ENCODE assay signal across 14 cellular contexts in the genomic region with DNA sequence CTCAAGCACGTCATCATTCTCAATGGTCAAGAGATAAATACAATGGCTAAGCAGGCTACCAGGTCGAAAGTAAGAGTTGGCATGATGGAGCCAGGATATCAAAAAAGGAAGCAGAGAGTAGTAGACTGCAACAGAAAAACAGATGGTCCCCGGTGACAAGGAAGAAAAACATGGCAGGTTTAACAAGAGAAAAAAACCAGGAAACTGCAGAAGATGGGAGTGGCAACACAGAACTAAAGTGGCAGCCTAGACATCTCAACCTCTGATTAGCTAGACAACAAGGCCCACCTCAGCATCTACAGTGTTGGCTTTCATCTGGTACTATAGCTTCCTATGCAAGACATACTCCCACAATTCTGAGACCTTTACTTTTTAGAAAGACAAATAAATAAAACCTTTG. TPM values are rescaled to one million over a fixed set of nuclear protein-coding genes. Genes with fewer than 3 reads are reported as not detected.
DNase-seq lines count a peak whose midpoint lies in the region; ATAC-seq, FAIRE-seq and TF ChIP-seq lines count a peak whose summit lies in the region.
"Had no signal": no experiment of that assay in that cellular context is flagged by ENCODE, and none has a peak within 500 bp of the region (broad histone marks: within the 10 kb centered on the region; RNA-seq: fewer than 3 reads in every experiment).

No MANE protein-coding gene starts in this region.

- H3K36me3 ChIP-seq in KMS-11 (ENCODE audit: insufficient read depth) (no peaks in the 10 kb centered on the region), astrocyte (ENCODE audit: insufficient read depth, low read length) (no peaks in the 10 kb centered on the region), trophoblast cell (ENCODE audit: control insufficient read depth in 1 of 2, insufficient read depth in 2 of 2, low read length in 2 of 2) (peaks cover 0 to under 1% of the 10 kb centered on the region in 2 experiments), breast epithelium (no peaks in the 10 kb centered on the region)

- no peak overlapping the region for H2BK120ac ChIP-seq in trophoblast cell (ENCODE audit: insufficient read depth, low read length, poor library complexity)

- no peaks in the 10 kb centered on the region for H3K9me3 Mint-ChIP-seq in T-helper 1 cell treated with Interleukin-12 subunit alpha and Interleukin-12 subunit beta and Interleukin-4 antibody, amounts not matched to agents 30 μg/mL and 1 μg/mL, for 36 hours
- H3K9me3 Mint-ChIP-seq in astrocyte (ENCODE audit: unreplicated experiment) = no peaks in the 10 kb centered on the region
- H3K9me3 Mint-ChIP-seq: activated CD4-positive, alpha-beta T cell treated with anti-CD3 and anti-CD28 coated beads, Interleukin-2, amount 10 ng/mL, durations not matched to agents 7 days and 5 days had no signal

- FAIRE-seq in astrocyte (lab: Jason Lieb, UNC) = no peak
- FAIRE-seq: A549 had no signal

- H3K4me1 ChIP-seq in KMS-11 (ENCODE audit: low read depth, poor library complexity, severe bottlenecking) = peaks cover 51% of the 10 kb centered on the region
- peaks cover 25% of the 10 kb centered on the region for H3K4me1 ChIP-seq in astrocyte (ENCODE audit: insufficient read depth, low read length)
- peaks cover 3 to 6% of the 10 kb centered on the region in 2 experiments for H3K4me1 ChIP-seq in trophoblast cell (ENCODE audit: control insufficient read depth in 1 of 2, insufficient read depth in 2 of 2, low read length in 2 of 2)
- H3K4me1 ChIP-seq in breast epithelium = peaks cover 0 to 6% of the 10 kb centered on the region in 2 donors

- no peaks in the 10 kb centered on the region for H3K27me3 ChIP-seq in KMS-11 (ENCODE audit: insufficient read depth, low read depth)
- H3K27me3 ChIP-seq in astrocyte (ENCODE audit: insufficient read depth, low read length) = no peaks in the 10 kb centered on the region
- no peaks in the 10 kb centered on the region for H3K27me3 ChIP-seq in trophoblast cell (ENCODE audit: insufficient read depth, low read length)
- H3K27me3 ChIP-seq in breast epithelium = no peaks in the 10 kb centered on the region

- ATAC-seq in GM19452 (IDR thresholded peaks at IDR 0.05; ENCODE audit: unreplicated experiment) = no peak
- ATAC-seq: A549, lower lobe of right lung had no signal

- no CpG with 5 or more reads among the region's 3 CpGs for WGBS in trophoblast cell (ENCODE audit: extremely low coverage, insufficient coverage, insufficient read length)

- H4K12ac ChIP-seq in trophoblast cell (ENCODE audit: low read depth, low read length) = no peak overlapping the region

- no peak overlapping the region for H2BK12ac ChIP-seq in trophoblast cell (ENCODE audit: low read length)

- no peak overlapping the region for H2AK5ac ChIP-seq in trophoblast cell (ENCODE audit: low read length)

- H3K79me2 ChIP-seq in KMS-11 (ENCODE audit: insufficient read depth, low read depth) (peaks cover 94% of the 10 kb centered on the region), astrocyte (ENCODE audit: insufficient read depth, low read length) (peaks cover 100% of the 10 kb centered on the region), trophoblast cell (ENCODE audit: control insufficient read depth, insufficient read depth, low read length, poor library complexity) (peaks cover 27% of the 10 kb centered on the region)

- no peak overlapping the region for H3K27ac Mint-ChIP-seq in T-helper 1 cell treated with Interleukin-12 subunit alpha and Interleukin-12 subunit beta and Interleukin-4 antibody, amounts not matched to agents 30 μg/mL and 1 μg/mL, for 36 hours
- no peak overlapping the region for H3K27ac Mint-ChIP-seq in astrocyte (ENCODE audit: unreplicated experiment)
- H3K27ac Mint-ChIP-seq: activated CD4-positive, alpha-beta T cell treated with anti-CD3 and anti-CD28 coated beads, Interleukin-2, amount 10 ng/mL, durations not matched to agents 7 days and 5 days had no signal

- H3K23ac ChIP-seq in trophoblast cell (ENCODE audit: low read length) = no peak overlapping the region

- H2BK5ac ChIP-seq in trophoblast cell (ENCODE audit: low read depth, low read length, poor library complexity) = no peak overlapping the region

- H3K9ac ChIP-seq in KMS-11 (no peak overlapping the region), astrocyte (ENCODE audit: low read length) (no peak overlapping the region), trophoblast cell (ENCODE audit: low read length) (no peak overlapping the region)

- no peak overlapping the region for H4K91ac ChIP-seq in trophoblast cell (ENCODE audit: low read depth, low read length)

- TF ChIP-seq CTCF in KMS-11 (conservative IDR thresholded peaks at IDR 0.05; ENCODE audit: low read depth, low read length) = no peak
- TF ChIP-seq CTCF in astrocyte (IDR thresholded peaks at IDR 0.05; ENCODE audit: insufficient read depth, low read depth, low read length) = no peak
- no peak for TF ChIP-seq CTCF in breast epithelium (IDR thresholded peaks at IDR 0.05)

- H3K79me1 ChIP-seq in trophoblast cell (ENCODE audit: low read length) = peaks cover 13% of the 10 kb centered on the region

- no peak for DNase-seq in T-helper 1 cell
- no peak for DNase-seq in astrocyte (ENCODE audit: low read depth)
- no peak for DNase-seq in trophoblast cell
- no peak for DNase-seq in breast epithelium (ENCODE audit: low spot score in 2 of 2)
- no peak for DNase-seq in C1 segment of cervical spinal cord (lab: John Stamatoyannopoulos, UW)
- DNase-seq: activated CD4-positive, alpha-beta T cell treated with anti-CD3 and anti-CD28 coated beads, Interleukin-2, amount 10 ng/mL, durations not matched to agents 7 days and 5 days; activated gamma-delta T cell treated with Interleukin-2 at 50 U/mL for 16 hours; DMS153; lower lobe of right lung; NCI-H1048 had no signal

- H3K36me3 Mint-ChIP-seq in T-helper 1 cell treated with Interleukin-12 subunit alpha and Interleukin-12 subunit beta and Interleukin-4 antibody, amounts not matched to agents 30 μg/mL and 1 μg/mL, for 36 hours (ENCODE audit: low read depth) = peaks cover 10% of the 10 kb centered on the region
- H3K36me3 Mint-ChIP-seq in astrocyte (ENCODE audit: low read depth, unreplicated experiment) = peaks cover 1% of the 10 kb centered on the region

- H3K4me1 Mint-ChIP-seq in T-helper 1 cell treated with Interleukin-12 subunit alpha and Interleukin-12 subunit beta and Interleukin-4 antibody, amounts not matched to agents 30 μg/mL and 1 μg/mL, for 36 hours (ENCODE audit: low read depth) = peaks cover 52% of the 10 kb centered on the region
- H3K4me1 Mint-ChIP-seq in astrocyte (ENCODE audit: low read depth, unreplicated experiment) = peaks cover 36% of the 10 kb centered on the region

- H3K4me2 ChIP-seq in KMS-11 = peak overlapping the region; percentile 8; the same call in 1 of the 2 replicates
- no peak overlapping the region for H3K4me2 ChIP-seq in astrocyte (ENCODE audit: low read length)
- H3K4me2 ChIP-seq in trophoblast cell (ENCODE audit: low read length) = no peak overlapping the region
- H3K4me2 ChIP-seq: A549 had no signal

- peak overlapping the region; percentile 97 for H3K4ac ChIP-seq in trophoblast cell (ENCODE audit: low read depth, low read length)

- no peak overlapping the region for H3K4me3 ChIP-seq in KMS-11 (IDR thresholded peaks at IDR 0.05; ENCODE audit: insufficient read depth, low read depth, low read length)
- no peak overlapping the region for H3K4me3 ChIP-seq in astrocyte (ENCODE audit: insufficient read depth, low read depth, low read length)
- H3K4me3 ChIP-seq in trophoblast cell (ENCODE audit: low read depth, low read length) = no peak overlapping the region
- no peak overlapping the region for H3K4me3 ChIP-seq in breast epithelium
- H3K4me3 ChIP-seq: A549, lower lobe of right lung had no signal

- no peaks in the 10 kb centered on the region for H3K9me3 ChIP-seq in astrocyte (ENCODE audit: insufficient read depth, low read depth, low read length)
- no peaks in the 10 kb centered on the region for H3K9me3 ChIP-seq in trophoblast cell (ENCODE audit: insufficient read depth, low read depth, low read length)
- no peaks in the 10 kb centered on the region for H3K9me3 ChIP-seq in breast epithelium
- H3K9me3 ChIP-seq: A549, lower lobe of right lung had no signal

- H2AFZ ChIP-seq in KMS-11 (ENCODE audit: low read depth) (no peak overlapping the region), astrocyte (ENCODE audit: low read depth, low read length) (no peak overlapping the region), trophoblast cell (ENCODE audit: insufficient read depth, low read length, poor library complexity) (no peak overlapping the region)

- TF ChIP-seq POLR2A in breast epithelium (IDR thresholded peaks at IDR 0.05) = no peak

- H4K8ac ChIP-seq in trophoblast cell (ENCODE audit: low read depth, low read length) = no peak overlapping the region

- H3K27me3 Mint-ChIP-seq in T-helper 1 cell treated with Interleukin-12 subunit alpha and Interleukin-12 subunit beta and Interleukin-4 antibody, amounts not matched to agents 30 μg/mL and 1 μg/mL, for 36 hours (ENCODE audit: low read depth) = no peaks in the 10 kb centered on the region
- no peaks in the 10 kb centered on the region for H3K27me3 Mint-ChIP-seq in astrocyte (ENCODE audit: low read depth, unreplicated experiment)
- H3K27me3 Mint-ChIP-seq: activated CD4-positive, alpha-beta T cell treated with anti-CD3 and anti-CD28 coated beads, Interleukin-2, amount 10 ng/mL, durations not matched to agents 7 days and 5 days had no signal

- peaks cover 15% of the 10 kb centered on the region for H4K20me1 ChIP-seq in KMS-11 (ENCODE audit: insufficient read depth)
- H4K20me1 ChIP-seq in astrocyte (ENCODE audit: insufficient read depth, low read length) = peaks cover 74% of the 10 kb centered on the region

- intact Hi-C loops in breast epithelium (cut with DNase I; ENCODE audit: low total_unique reads) = no loop called here

- H3K14ac ChIP-seq in trophoblast cell (ENCODE audit: low read length) = no peak overlapping the region

- no peak overlapping the region for H3K18ac ChIP-seq in trophoblast cell (ENCODE audit: low read length)

- H3K27ac ChIP-seq in KMS-11 (no peak overlapping the region), astrocyte (ENCODE audit: low read depth, low read length) (no peak overlapping the region), trophoblast cell (ENCODE audit: low read depth, low read length) (no peak overlapping the region), breast epithelium (no peak overlapping the region)
- H3K27ac ChIP-seq: A549, lower lobe of right lung had no signal

- peak overlapping the region; percentile 33 for H3K4me3 Mint-ChIP-seq in T-helper 1 cell treated with Interleukin-12 subunit alpha and Interleukin-12 subunit beta and Interleukin-4 antibody, amounts not matched to agents 30 μg/mL and 1 μg/mL, for 36 hours
- H3K4me3 Mint-ChIP-seq in astrocyte (ENCODE audit: unreplicated experiment) = peak overlapping the region; percentile 58

RNA-seq across cellular contexts. Expression of gene UBR4, which starts 3.1 kb away (rescaled TPM):
- total RNA-seq in astrocyte (133 and 153 TPM in 2 replicates), breast epithelium (100 to 1,000 TPM; 114 to 145 (median 140) TPM)
- polyA plus RNA-seq in trophoblast cell (2013) = 41.6 and 42.4 TPM in 2 replicates

RNA-seq across cellular contexts. Expression of gene EMC1, which starts 44.4 kb away (rescaled TPM):
- total RNA-seq in astrocyte (89.3 and 92.9 TPM in 2 replicates), breast epithelium (10 to 100 TPM; 22.3 to 42.3 (median 32.3) TPM)
- polyA plus RNA-seq in trophoblast cell (2013) = 43.1 and 47.2 TPM in 2 replicates

RNA-seq across cellular contexts. Expression of gene MRTO4, which starts 44.7 kb away (rescaled TPM):
- total RNA-seq in astrocyte (37.9 and 41.0 TPM in 2 replicates), breast epithelium (10 to 100 TPM; 18.9 to 35.4 (median 27.4) TPM)
- polyA plus RNA-seq in trophoblast cell (2013) = 19.2 and 20.3 TPM in 2 replicates
